ENCODE assay signal across 22 cellular contexts in genomic region chr21:44074315-44074958, GRCh38. TPM values are rescaled to one million over a fixed set of nuclear protein-coding genes. Genes with fewer than 3 reads are reported as not detected.
DNase-seq lines count a peak whose midpoint lies in the region; ATAC-seq and TF ChIP-seq lines count a peak whose summit lies in the region.
"Had no signal": no experiment of that assay in that cellular context is flagged by ENCODE, and none has a peak within 500 bp of the region (broad histone marks: within the 10 kb centered on the region; RNA-seq: fewer than 3 reads in every experiment).

No MANE protein-coding gene starts in this region.

- H3K4me2 ChIP-seq in MM.1S (ENCODE audit: low read depth, low read length): no peak overlapping the region
- H3K4me2 ChIP-seq: BLaER1 had no signal

- H3K79me2 ChIP-seq in MM.1S (ENCODE audit: low read length): peaks cover 29% of the 10 kb centered on the region

- DNase-seq in activated CD8-positive, alpha-beta memory T cell treated with anti-CD3 and anti-CD28 coated beads, Interleukin-2, amount 10 ng/mL, durations not matched to agents 7 days and 5 days: no peak
- no peak for DNase-seq in activated CD8-positive, alpha-beta memory T cell treated with anti-CD3 and anti-CD28 coated beads for 24 hours
- DNase-seq in left colon: peak in 1 of 2 donors; percentile 29
- DNase-seq in stimulated activated naive B cell treated with anti-CD40 and anti-IgM and Interleukin-4, amounts not matched to agents 10 μg/mL and 1 μg/mL and 100 μg/mL, for 72 hours: no peak
- DNase-seq in MM.1S: no peak
- DNase-seq in Caco-2: no peak
- DNase-seq in NCI-H345 treated with DMSO at 0.1 percent for 48 hours (lab: John Stamatoyannopoulos, UW; ENCODE audit: unreplicated experiment): no peak
- DNase-seq: activated gamma-delta T cell; DMS 273 treated with DMSO at 0.1 percent for 48 hours; HCEC 1CT; heart left ventricle; NCI-H1436 treated with DMSO at 0.1 percent for 48 hours; NCI-H82; OCI-M1; pancreas; SHP77; stimulated activated naive CD4-positive, alpha-beta T cell treated with Interleukin-2 at 50 U/mL for 16 hours; upper lobe of left lung had no signal

- H3K4me3 ChIP-seq in MM.1S (ENCODE audit: low read length) (no peak overlapping the region), Caco-2 (ENCODE audit: low read depth, low read length) (no peak overlapping the region)
- H3K4me3 ChIP-seq: BLaER1, heart left ventricle, pancreas, upper lobe of left lung had no signal

- H3K4me1 Mint-ChIP-seq in activated CD8-positive, alpha-beta memory T cell treated with anti-CD3 and anti-CD28 coated beads, Interleukin-2, amount 10 ng/mL, durations not matched to agents 7 days and 5 days: peaks cover 33% of the 10 kb centered on the region
- peaks cover 25% of the 10 kb centered on the region for H3K4me1 Mint-ChIP-seq in activated T-helper 17 cell treated with anti-CD3 and anti-CD28 coated beads, Interleukin-2, amount 50 U/mL, for 72 hours
- peaks cover 5 to 16% of the 10 kb centered on the region in 2 donors for H3K4me1 Mint-ChIP-seq in stimulated activated naive B cell treated with anti-CD40 and anti-IgM and Interleukin-4, amounts not matched to agents 10 μg/mL and 1 μg/mL and 100 μg/mL, for 72 hours
- no peaks in the 10 kb centered on the region for H3K4me1 Mint-ChIP-seq in Caco-2 (ENCODE audit: low read depth, unreplicated experiment)

- no peak overlapping the region for H3K27ac ChIP-seq in MM.1S (ENCODE audit: low read length)
- H3K27ac ChIP-seq: BLaER1, heart left ventricle, HL-60, pancreas, upper lobe of left lung had no signal

- no peaks in the 10 kb centered on the region for H3K9me3 Mint-ChIP-seq in activated CD8-positive, alpha-beta memory T cell treated with anti-CD3 and anti-CD28 coated beads, Interleukin-2, amount 10 ng/mL, durations not matched to agents 7 days and 5 days (ENCODE audit: low read depth)
- no peaks in the 10 kb centered on the region for H3K9me3 Mint-ChIP-seq in activated T-helper 17 cell treated with anti-CD3 and anti-CD28 coated beads, Interleukin-2, amount 50 U/mL, for 72 hours
- no peaks in the 10 kb centered on the region for H3K9me3 Mint-ChIP-seq in stimulated activated naive B cell treated with anti-CD40 and anti-IgM and Interleukin-4, amounts not matched to agents 10 μg/mL and 1 μg/mL and 100 μg/mL, for 72 hours
- H3K9me3 Mint-ChIP-seq in Caco-2 (ENCODE audit: unreplicated experiment): no peaks in the 10 kb centered on the region

- H3K27ac Mint-ChIP-seq in activated CD8-positive, alpha-beta memory T cell treated with anti-CD3 and anti-CD28 coated beads, Interleukin-2, amount 10 ng/mL, durations not matched to agents 7 days and 5 days: peak overlapping the region; percentile 28
- peak overlapping the region; percentile 59 for H3K27ac Mint-ChIP-seq in activated T-helper 17 cell treated with anti-CD3 and anti-CD28 coated beads, Interleukin-2, amount 50 U/mL, for 72 hours
- peak overlapping the region; percentile 49 for H3K27ac Mint-ChIP-seq in stimulated activated naive B cell treated with anti-CD40 and anti-IgM and Interleukin-4, amounts not matched to agents 10 μg/mL and 1 μg/mL and 100 μg/mL, for 72 hours
- no peak overlapping the region for H3K27ac Mint-ChIP-seq in Caco-2 (ENCODE audit: unreplicated experiment)

- peaks cover 43% of the 10 kb centered on the region for H3K36me3 Mint-ChIP-seq in activated CD8-positive, alpha-beta memory T cell treated with anti-CD3 and anti-CD28 coated beads, Interleukin-2, amount 10 ng/mL, durations not matched to agents 7 days and 5 days
- H3K36me3 Mint-ChIP-seq in activated T-helper 17 cell treated with anti-CD3 and anti-CD28 coated beads, Interleukin-2, amount 50 U/mL, for 72 hours (ENCODE audit: low read depth): peaks cover 96% of the 10 kb centered on the region
- H3K36me3 Mint-ChIP-seq in stimulated activated naive B cell treated with anti-CD40 and anti-IgM and Interleukin-4, amounts not matched to agents 10 μg/mL and 1 μg/mL and 100 μg/mL, for 72 hours: peaks cover 39 to 59% of the 10 kb centered on the region in 2 donors
- peaks cover 64% of the 10 kb centered on the region for H3K36me3 Mint-ChIP-seq in Caco-2 (ENCODE audit: insufficient read depth, unreplicated experiment)

- no peak overlapping the region for H3K4me3 Mint-ChIP-seq in activated CD8-positive, alpha-beta memory T cell treated with anti-CD3 and anti-CD28 coated beads, Interleukin-2, amount 10 ng/mL, durations not matched to agents 7 days and 5 days
- H3K4me3 Mint-ChIP-seq in activated T-helper 17 cell treated with anti-CD3 and anti-CD28 coated beads, Interleukin-2, amount 50 U/mL, for 72 hours: no peak overlapping the region
- no peak overlapping the region for H3K4me3 Mint-ChIP-seq in stimulated activated naive B cell treated with anti-CD40 and anti-IgM and Interleukin-4, amounts not matched to agents 10 μg/mL and 1 μg/mL and 100 μg/mL, for 72 hours
- no peak overlapping the region for H3K4me3 Mint-ChIP-seq in Caco-2 (ENCODE audit: unreplicated experiment)

- H3K36me3 ChIP-seq in MM.1S (replicated peaks; ENCODE audit: insufficient read depth, low read length) (peaks cover 6% of the 10 kb centered on the region; the same call in 1 of the 2 replicates), Caco-2 (ENCODE audit: control insufficient read depth, insufficient read depth, low read length) (no peaks in the 10 kb centered on the region; the same call in none of the 2 replicates)

- no peaks in the 10 kb centered on the region for H4K20me1 ChIP-seq in MM.1S (ENCODE audit: insufficient read depth, low read length)

- ATAC-seq in activated CD8-positive, alpha-beta memory T cell treated with anti-CD3 and anti-CD28 coated beads, Interleukin-2, amount 10 ng/mL, durations not matched to agents 7 days and 5 days: no peak
- no peak for ATAC-seq in activated T-helper 17 cell treated with anti-CD3 and anti-CD28 coated beads, Interleukin-2, amount 50 U/mL, for 72 hours (replicated peaks)
- ATAC-seq in left colon: peak; percentile 91
- no peak for ATAC-seq in stimulated activated naive B cell treated with anti-CD40 and anti-IgM and Interleukin-4, amounts not matched to agents 10 μg/mL and 1 μg/mL and 100 μg/mL, for 72 hours (replicated peaks)
- ATAC-seq: heart left ventricle, pancreas, sciatic nerve had no signal

- H3F3A ChIP-seq in MM.1S (ENCODE audit: insufficient read depth, low read length): no peaks in the 10 kb centered on the region

- no peaks in the 10 kb centered on the region for H3K27me3 Mint-ChIP-seq in activated CD8-positive, alpha-beta memory T cell treated with anti-CD3 and anti-CD28 coated beads, Interleukin-2, amount 10 ng/mL, durations not matched to agents 7 days and 5 days
- no peaks in the 10 kb centered on the region for H3K27me3 Mint-ChIP-seq in activated T-helper 17 cell treated with anti-CD3 and anti-CD28 coated beads, Interleukin-2, amount 50 U/mL, for 72 hours
- H3K27me3 Mint-ChIP-seq in stimulated activated naive B cell treated with anti-CD40 and anti-IgM and Interleukin-4, amounts not matched to agents 10 μg/mL and 1 μg/mL and 100 μg/mL, for 72 hours: no peaks in the 10 kb centered on the region
- H3K27me3 Mint-ChIP-seq in Caco-2 (ENCODE audit: insufficient read depth, unreplicated experiment): no peaks in the 10 kb centered on the region

- intact Hi-C loops in left colon (cut with DNase I, micrococcal nuclease) (no loop called here), Caco-2 (cut with micrococcal nuclease; ENCODE audit: unreplicated experiment) (no loop called here)

- no peak for TF ChIP-seq CTCF in MM.1S (IDR thresholded peaks at IDR 0.05; ENCODE audit: low read length)
- no peak for TF ChIP-seq CTCF in Caco-2 (IDR thresholded peaks at IDR 0.05; ENCODE audit: insufficient read depth in 1 of 2, low read depth in 1 of 2, low read length in 1 of 2, severe bottlenecking in 1 of 2, unreplicated experiment in 1 of 2)

- H3K4me1 ChIP-seq in MM.1S (ENCODE audit: low read length) (no peaks in the 10 kb centered on the region), Caco-2 (no peaks in the 10 kb centered on the region)
- H3K4me1 ChIP-seq: heart left ventricle, pancreas, upper lobe of left lung had no signal

- no peaks in the 10 kb centered on the region for H3K27me3 ChIP-seq in MM.1S (replicated peaks; ENCODE audit: insufficient read depth, low read length)
- H3K27me3 ChIP-seq in Caco-2 (replicated peaks; ENCODE audit: control insufficient read depth, insufficient read depth, low read length): no peaks in the 10 kb centered on the region
- H3K27me3 ChIP-seq: BLaER1, heart left ventricle, pancreas, upper lobe of left lung had no signal

- no peak overlapping the region for H2AFZ ChIP-seq in MM.1S (ENCODE audit: low read length)

- no peaks in the 10 kb centered on the region for H3K9me3 ChIP-seq in MM.1S (replicated peaks; ENCODE audit: insufficient read depth, low read length)
- no peaks in the 10 kb centered on the region for H3K9me3 ChIP-seq in Caco-2
- H3K9me3 ChIP-seq: BLaER1, heart left ventricle, pancreas, upper lobe of left lung had no signal

- no TSS peak for BruUV-seq in Caco-2 (replicated peaks; lab: Mats Ljungman, UMichigan)

- POLR2A ChIA-PET in Caco-2 (lab: Charles Lee): no interaction called here

- no peaks in the 10 kb centered on the region for H3K9me2 ChIP-seq in MM.1S (replicated peaks; ENCODE audit: insufficient read depth, low read length)

- no peak overlapping the region for H3K9ac ChIP-seq in MM.1S (ENCODE audit: low read length)
- H3K9ac ChIP-seq: BLaER1 had no signal

- CTCF ChIA-PET in activated CD8-positive, alpha-beta memory T cell treated with anti-CD3 and anti-CD28 coated beads, Interleukin-2, amount 10 ng/mL, durations not matched to agents 7 days and 5 days (lab: Charles Lee): interaction anchor here (1.0 to 2.2 kb wide), 2 partner anchors 10 kb away, joined by 3 to 16 read pairs; no protein-coding TSS in a partner anchor
- CTCF ChIA-PET in Caco-2 (lab: Charles Lee): no interaction called here

RNA-seq across cellular contexts. Expression of gene PWP2, which starts 32.8 kb away (rescaled TPM):
- total RNA-seq in activated CD8-positive, alpha-beta memory T cell treated with anti-CD3 and anti-CD28 coated beads, Interleukin-2, amount 10 ng/mL, durations not matched to agents 7 days and 5 days: 1 to 10 TPM; 9.3 to 9.6 TPM
- 10 to 100 TPM; 40.4 to 42.0 TPM for total RNA-seq in activated T-helper 17 cell treated with anti-CD3 and anti-CD28 coated beads, Interleukin-2, amount 50 U/mL, for 72 hours
- 1 to 10 TPM; 1.7 to 7.2 TPM for total RNA-seq in left colon
- 30.6 and 31.8 TPM in 2 replicates for total RNA-seq in Caco-2 (2022)

RNA-seq across cellular contexts. Expression of gene GATD3, which starts 59.0 kb away (rescaled TPM):
- 10 to 100 TPM; 10.0 to 12.5 TPM for total RNA-seq in activated CD8-positive, alpha-beta memory T cell treated with anti-CD3 and anti-CD28 coated beads, Interleukin-2, amount 10 ng/mL, durations not matched to agents 7 days and 5 days
- total RNA-seq in activated T-helper 17 cell treated with anti-CD3 and anti-CD28 coated beads, Interleukin-2, amount 50 U/mL, for 72 hours: 10 to 100 TPM; 65.6 to 77.0 TPM
- total RNA-seq in left colon (10 to 100 TPM; 13.1 to 17.5 TPM), Caco-2 (2022) (59.7 and 67.8 TPM in 2 replicates)
